In the genomic region with DNA sequence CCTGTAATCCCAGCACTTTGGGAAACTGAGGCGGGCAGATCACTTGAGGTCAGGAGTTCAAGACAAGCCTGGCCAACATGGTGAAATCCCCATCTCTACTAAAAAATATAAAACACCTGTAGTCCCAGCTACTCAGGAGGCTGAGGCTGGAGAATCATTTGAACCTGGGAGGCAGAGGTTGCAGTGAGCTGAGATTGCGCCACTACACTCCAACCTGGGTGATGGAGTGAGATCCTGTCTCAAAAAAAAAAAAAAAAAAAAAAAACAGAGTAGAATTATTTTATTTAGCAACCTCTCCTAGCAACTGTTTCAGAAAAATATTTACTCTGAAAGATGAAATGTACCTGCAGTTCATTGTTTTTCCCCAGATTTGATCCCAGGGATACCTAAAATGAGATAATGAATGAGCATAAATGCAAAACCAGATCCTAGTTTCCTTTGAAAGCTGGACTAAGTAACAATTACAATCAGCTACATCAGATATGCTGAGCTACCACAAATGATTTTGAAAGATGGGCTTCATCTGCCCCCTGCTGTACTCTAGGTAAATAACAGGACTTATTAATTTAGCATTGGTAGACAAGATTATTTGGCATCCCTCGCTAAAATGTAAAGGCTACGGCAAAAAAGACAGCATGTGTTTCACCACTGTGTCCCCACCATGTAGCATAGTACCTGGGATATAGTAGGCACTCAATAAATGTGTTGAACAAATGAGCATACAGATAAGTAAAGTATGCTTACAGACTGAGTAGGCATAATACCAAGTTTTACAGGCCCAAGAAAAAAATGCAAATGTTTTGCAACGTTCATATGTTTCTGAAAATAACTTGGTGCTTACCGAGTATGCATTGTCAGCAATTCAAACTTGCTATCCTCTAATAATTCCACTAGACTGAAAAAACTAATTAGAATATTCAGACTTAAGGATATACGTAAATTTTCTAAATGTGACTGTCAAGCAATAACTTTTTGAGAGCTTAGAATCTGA, we compare ENCODE assay signal across 8 cellular contexts.
DNase-seq lines count a peak whose midpoint lies in the region; ATAC-seq, FAIRE-seq and TF ChIP-seq lines count a peak whose summit lies in the region.

No MANE protein-coding gene starts in this region.

- no peaks in the 10 kb centered on the region for H3K27me3 ChIP-seq in dorsolateral prefrontal cortex

- H3K4me3 ChIP-seq in NB4 (ENCODE audit: low read depth, low read length) (no peak overlapping the region), dorsolateral prefrontal cortex (no peak overlapping the region)

- ATAC-seq in GM19035 (IDR thresholded peaks at IDR 0.05; ENCODE audit: unreplicated experiment) (no peak), HG03469 (IDR thresholded peaks at IDR 0.05; ENCODE audit: unreplicated experiment) (no peak)

- DNase-seq in GM03348 (ENCODE audit: low spot score) (peak; percentile 82), NB4 (ENCODE audit: low read depth) (peak; percentile 89), SIG-M5 (lab: John Stamatoyannopoulos, UW) (peak; percentile 4), dorsolateral prefrontal cortex (peak in 1 of 10 donors; percentile 21), medulla oblongata (ENCODE audit: extremely low spot score) (peak; percentile 80)

- intact Hi-C loops in dorsolateral prefrontal cortex (cut with DNase I) = loop anchor here (2.0 to 10.0 kb wide), 4 partner anchors 290 to 880 kb away; no protein-coding TSS in a partner anchor

- TF ChIP-seq CTCF in NB4 (IDR thresholded peaks at IDR 0.05; ENCODE audit: low read depth, low read length) (peak; percentile 46), dorsolateral prefrontal cortex (IDR thresholded peaks at IDR 0.05 in 54 of 56, conservative IDR thresholded peaks at IDR 0.05 in 2 of 56; ENCODE audit: low read depth in 1 of 56, partially characterized antibody in 56 of 56) (peak; percentile 51 to 88 (median 68))

- FAIRE-seq in A204.1 (lab: Jason Lieb, UNC) = peak; percentile 70

- H3K27ac ChIP-seq in dorsolateral prefrontal cortex = no peak overlapping the region

- no peak for TF ChIP-seq POLR2A in NB4 (IDR thresholded peaks at IDR 0.05; ENCODE audit: extremely low read depth, insufficient read length)
